In genomic region chr12:22272596-22272995, GRCh38 we compare ENCODE assay signal across 1 cellular context.
TF ChIP-seq lines count a peak whose summit lies in the region.

No MANE protein-coding gene starts in this region.

TF ChIP-seq in GM23338, 12 proteins besides CTCF, POLR2A, EP300 and RAD21 (continued from another document):
- TF ChIP-seq, protein P1, sequence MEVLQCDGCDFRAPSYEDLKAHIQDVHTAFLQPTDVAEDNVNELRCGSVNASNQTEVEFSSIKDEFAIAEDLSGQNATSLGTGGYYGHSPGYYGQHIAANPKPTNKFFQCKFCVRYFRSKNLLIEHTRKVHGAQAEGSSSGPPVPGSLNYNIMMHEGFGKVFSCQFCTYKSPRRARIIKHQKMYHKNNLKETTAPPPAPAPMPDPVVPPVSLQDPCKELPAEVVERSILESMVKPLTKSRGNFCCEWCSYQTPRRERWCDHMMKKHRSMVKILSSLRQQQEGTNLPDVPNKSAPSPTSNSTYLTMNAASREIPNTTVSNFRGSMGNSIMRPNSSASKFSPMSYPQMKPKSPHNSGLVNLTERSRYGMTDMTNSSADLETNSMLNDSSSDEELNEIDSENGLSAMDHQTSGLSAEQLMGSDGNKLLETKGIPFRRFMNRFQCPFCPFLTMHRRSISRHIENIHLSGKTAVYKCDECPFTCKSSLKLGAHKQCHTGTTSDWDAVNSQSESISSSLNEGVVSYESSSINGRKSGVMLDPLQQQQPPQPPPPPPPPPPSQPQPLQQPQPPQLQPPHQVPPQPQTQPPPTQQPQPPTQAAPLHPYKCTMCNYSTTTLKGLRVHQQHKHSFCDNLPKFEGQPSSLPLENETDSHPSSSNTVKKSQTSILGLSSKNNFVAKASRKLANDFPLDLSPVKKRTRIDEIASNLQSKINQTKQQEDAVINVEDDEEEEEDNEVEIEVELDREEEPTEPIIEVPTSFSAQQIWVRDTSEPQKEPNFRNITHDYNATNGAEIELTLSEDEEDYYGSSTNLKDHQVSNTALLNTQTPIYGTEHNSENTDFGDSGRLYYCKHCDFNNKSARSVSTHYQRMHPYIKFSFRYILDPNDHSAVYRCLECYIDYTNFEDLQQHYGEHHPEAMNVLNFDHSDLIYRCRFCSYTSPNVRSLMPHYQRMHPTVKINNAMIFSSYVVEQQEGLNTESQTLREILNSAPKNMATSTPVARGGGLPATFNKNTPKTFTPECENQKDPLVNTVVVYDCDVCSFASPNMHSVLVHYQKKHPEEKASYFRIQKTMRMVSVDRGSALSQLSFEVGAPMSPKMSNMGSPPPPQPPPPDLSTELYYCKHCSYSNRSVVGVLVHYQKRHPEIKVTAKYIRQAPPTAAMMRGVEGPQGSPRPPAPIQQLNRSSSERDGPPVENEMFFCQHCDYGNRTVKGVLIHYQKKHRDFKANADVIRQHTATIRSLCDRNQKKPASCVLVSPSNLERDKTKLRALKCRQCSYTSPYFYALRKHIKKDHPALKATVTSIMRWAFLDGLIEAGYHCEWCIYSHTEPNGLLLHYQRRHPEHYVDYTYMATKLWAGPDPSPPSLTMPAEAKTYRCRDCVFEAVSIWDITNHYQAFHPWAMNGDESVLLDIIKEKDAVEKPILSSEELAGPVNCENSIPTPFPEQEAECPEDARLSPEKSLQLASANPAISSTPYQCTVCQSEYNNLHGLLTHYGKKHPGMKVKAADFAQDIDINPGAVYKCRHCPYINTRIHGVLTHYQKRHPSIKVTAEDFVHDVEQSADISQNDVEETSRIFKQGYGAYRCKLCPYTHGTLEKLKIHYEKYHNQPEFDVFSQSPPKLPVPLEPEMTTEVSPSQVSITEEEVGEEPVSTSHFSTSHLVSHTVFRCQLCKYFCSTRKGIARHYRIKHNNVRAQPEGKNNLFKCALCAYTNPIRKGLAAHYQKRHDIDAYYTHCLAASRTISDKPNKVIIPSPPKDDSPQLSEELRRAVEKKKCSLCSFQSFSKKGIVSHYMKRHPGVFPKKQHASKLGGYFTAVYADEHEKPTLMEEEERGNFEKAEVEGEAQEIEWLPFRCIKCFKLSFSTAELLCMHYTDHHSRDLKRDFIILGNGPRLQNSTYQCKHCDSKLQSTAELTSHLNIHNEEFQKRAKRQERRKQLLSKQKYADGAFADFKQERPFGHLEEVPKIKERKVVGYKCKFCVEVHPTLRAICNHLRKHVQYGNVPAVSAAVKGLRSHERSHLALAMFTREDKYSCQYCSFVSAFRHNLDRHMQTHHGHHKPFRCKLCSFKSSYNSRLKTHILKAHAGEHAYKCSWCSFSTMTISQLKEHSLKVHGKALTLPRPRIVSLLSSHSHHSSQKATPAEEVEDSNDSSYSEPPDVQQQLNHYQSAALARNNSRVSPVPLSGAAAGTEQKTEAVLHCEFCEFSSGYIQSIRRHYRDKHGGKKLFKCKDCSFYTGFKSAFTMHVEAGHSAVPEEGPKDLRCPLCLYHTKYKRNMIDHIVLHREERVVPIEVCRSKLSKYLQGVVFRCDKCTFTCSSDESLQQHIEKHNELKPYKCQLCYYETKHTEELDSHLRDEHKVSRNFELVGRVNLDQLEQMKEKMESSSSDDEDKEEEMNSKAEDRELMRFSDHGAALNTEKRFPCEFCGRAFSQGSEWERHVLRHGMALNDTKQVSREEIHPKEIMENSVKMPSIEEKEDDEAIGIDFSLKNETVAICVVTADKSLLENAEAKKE (CRISPR knock-in tag; IDR thresholded peaks at IDR 0.05): no peak
- TF ChIP-seq REST (IDR thresholded peaks at IDR 0.05; ENCODE audit: unreplicated experiment) (no peak), POLR2AphosphoS5 (IDR thresholded peaks at IDR 0.05; ENCODE audit: low read depth) (no peak), NANOG (IDR thresholded peaks at IDR 0.05; ENCODE audit: borderline replicate concordance) (no peak), EZH2phosphoT487 (IDR thresholded peaks at IDR 0.05; ENCODE audit: unreplicated experiment) (no peak), CREB1 (CRISPR knock-in tag; IDR thresholded peaks at IDR 0.05; ENCODE audit: low read depth) (no peak), EZH2 (IDR thresholded peaks at IDR 0.05; ENCODE audit: low read depth, unreplicated experiment) (no peak), JUNB (IDR thresholded peaks at IDR 0.05; ENCODE audit: unreplicated experiment) (no peak)
